ENCODE assay signal across 8 cellular contexts in the genomic region with DNA sequence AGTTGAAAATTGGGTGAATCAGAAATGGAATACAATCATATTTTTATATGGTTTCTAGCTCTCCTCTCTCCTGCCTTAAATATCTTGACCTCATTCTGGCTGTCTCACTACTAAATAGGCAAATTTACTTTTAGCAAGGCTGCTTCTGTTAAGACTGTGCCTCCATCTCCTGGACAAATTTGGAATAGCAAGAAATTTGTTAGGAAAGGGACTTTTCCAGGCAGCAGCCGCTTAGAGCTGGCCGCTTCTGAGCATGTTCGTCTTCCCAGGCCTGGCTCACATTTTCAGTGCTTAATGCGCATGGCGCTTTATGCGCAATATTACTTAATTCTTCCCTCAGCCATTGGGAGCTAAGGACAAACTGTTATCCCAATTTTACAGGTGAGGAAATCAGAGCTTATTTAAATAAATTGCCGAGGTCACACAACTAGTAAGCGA. TPM values are rescaled to one million over a fixed set of nuclear protein-coding genes. Genes with fewer than 3 reads are reported as not detected.
DNase-seq lines count a peak whose midpoint lies in the region; ATAC-seq, FAIRE-seq and TF ChIP-seq lines count a peak whose summit lies in the region.

No MANE protein-coding gene starts in this region.

- H3K4me2 ChIP-seq in GM12878 (ENCODE audit: control insufficient read depth, insufficient read depth), result peak overlapping the region; percentile 90

- RAD21 ChIA-PET in GM12878 (lab: Charles Lee; ENCODE audit: unreplicated experiment), result interaction anchor here (0.6 to 4.9 kb wide), 66 partner anchors 10 to 517 kb away, joined by 3 to 78 read pairs (median 6); partner anchors contain the start of genes MICAL3, TUBA8 and USP18

- BruUV-seq in GM12878 (replicated peaks; lab: Mats Ljungman, UMichigan), result no TSS peak

- H3K27me3 ChIP-seq in GM12878 (replicated peaks in 1 of 2; ENCODE audit: control insufficient read depth in 2 of 2, insufficient read depth in 2 of 2, low read length in 1 of 2) (no peaks in the 10 kb centered on the region), right atrium auricular region (no peaks in the 10 kb centered on the region)

- peaks cover 4% of the 10 kb centered on the region for H3K27me3 Mint-ChIP-seq in progenitor cell of endocrine pancreas

- H3K4me3 Mint-ChIP-seq in progenitor cell of endocrine pancreas (ENCODE audit: low read depth), result peak overlapping the region; percentile 66

- no peak for ATAC-seq in activated CD4-positive, CD25-positive, alpha-beta regulatory T cell treated with anti-CD3 and anti-CD28 coated beads, Interleukin-2, amount 50 U/mL, for 24 hours
- ATAC-seq in GM12878 (peak; percentile 12), HG02981 (IDR thresholded peaks at IDR 0.05; ENCODE audit: unreplicated experiment) (no peak)

- no peak overlapping the region for H3K27ac ChIP-seq in RWPE1
- H3K27ac ChIP-seq in GM12878 (ENCODE audit: control insufficient read depth, insufficient read depth), result peak overlapping the region; percentile 94
- peak overlapping the region; percentile 83 to 85 for H3K27ac ChIP-seq in right atrium auricular region

- H3K36me3 ChIP-seq in GM12878 (ENCODE audit: control insufficient read depth in 2 of 2, insufficient read depth in 2 of 2, low read length in 1 of 2) (peaks cover 0 to 8% of the 10 kb centered on the region in 2 experiments; a peak in 1 of 4 replicates), right atrium auricular region (peaks cover 14% of the 10 kb centered on the region)

- H3K9ac ChIP-seq in GM12878 (ENCODE audit: control insufficient read depth, insufficient read depth, low read length), result peak overlapping the region; percentile 99

- H3K79me2 ChIP-seq in GM12878 (ENCODE audit: control insufficient read depth, insufficient read depth, low read length), result peaks cover 43% of the 10 kb centered on the region

- no peak for FAIRE-seq in GM12878 (lab: Jason Lieb, UNC)

- peak; percentile 99 for TF ChIP-seq RAD21 in GM12878 (IDR thresholded peaks at IDR 0.05; ENCODE audit: insufficient read depth, low read depth, low read length)

- H3K9me3 Mint-ChIP-seq in progenitor cell of endocrine pancreas (ENCODE audit: low read depth), result no peaks in the 10 kb centered on the region

- 8% methylated on average over 8 of the region's 8 CpGs for WGBS in GM12878 (ENCODE audit: insufficient coverage, insufficient replicate concordance, low lambda C conversion rate, missing lambda C conversion rate)

- H2AFZ ChIP-seq in GM12878 (ENCODE audit: control insufficient read depth, low read depth, low read length), result no peak overlapping the region

- H3K9me3 ChIP-seq in GM12878 (replicated peaks; ENCODE audit: control insufficient read depth, insufficient read depth, low read length) (no peaks in the 10 kb centered on the region), right atrium auricular region (no peaks in the 10 kb centered on the region)

- peaks cover 13% of the 10 kb centered on the region for H3K4me1 Mint-ChIP-seq in progenitor cell of endocrine pancreas (ENCODE audit: low read depth)

- CTCF ChIA-PET in RWPE1 (lab: Yijun Ruan, JAX), result interaction anchor here (0.6 to 3.0 kb wide), 15 partner anchors 43 to 333 kb away, joined by 3 to 25 read pairs (median 4); no protein-coding TSS in a partner anchor
- CTCF ChIA-PET in GM12878 (lab: Yijun Ruan, JAX), result interaction anchor here (0.6 to 7.4 kb wide), 82 partner anchors 9 to 904 kb away, joined by 3 to 167 read pairs (median 5); partner anchors contain the start of genes ATP6V1E1, BCL2L13, MICAL3 and TUBA8

- DNase-seq in activated CD4-positive, CD25-positive, alpha-beta regulatory T cell treated with anti-CD3 and anti-CD28 coated beads, Interleukin-2, amount 50 U/mL, for 16 hours (ENCODE audit: low read depth, low spot score), result peak; percentile 9
- peak; percentile 83 for DNase-seq in M059J (ENCODE audit: low read depth)
- DNase-seq in RWPE1 (ENCODE audit: low spot score), result peak; percentile 58
- DNase-seq in GM12878 (ENCODE audit: low read depth, low spot score), result no peak
- peak; percentile 74 for DNase-seq in right atrium auricular region (ENCODE audit: low spot score)
- peak; percentile 39 for DNase-seq in progenitor cell of endocrine pancreas (ENCODE audit: low spot score, unreplicated experiment)

- in situ Hi-C loops in GM12878 (cut with MboI), result no loop called here

- no peak for TF ChIP-seq POLR2A in GM12878 (IDR thresholded peaks at IDR 0.05; ENCODE audit: low read depth, low read length)

- no peaks in the 10 kb centered on the region for H4K20me1 ChIP-seq in GM12878 (ENCODE audit: control insufficient read depth, insufficient read depth)

- intact Hi-C loops in GM12878 (cut with micrococcal nuclease; ENCODE audit: unreplicated experiment), result loop anchor here (1.0 to 5.0 kb wide), 5 partner anchors 75 to 519 kb away; no protein-coding TSS in a partner anchor

- POLR2A ChIA-PET in RWPE1 (lab: Yijun Ruan, JAX; ENCODE audit: low non-redundant PET) (interaction anchor here (0.6 kb wide), 1 partner anchor 242 kb away, joined by 3 read pairs; no protein-coding TSS in a partner anchor), GM12878 (lab: Charles Lee) (interaction anchor here (0.6 to 2.8 kb wide), 9 partner anchors 10 to 246 kb away, joined by 3 to 27 read pairs (median 4); partner anchors contain the start of genes MICAL3 and USP18)

- peaks cover 9% of the 10 kb centered on the region for H3K4me1 ChIP-seq in GM12878 (ENCODE audit: control insufficient read depth, insufficient read depth, low read length)
- peaks cover 0 to 33% of the 10 kb centered on the region in 2 donors for H3K4me1 ChIP-seq in right atrium auricular region

- peaks cover 11% of the 10 kb centered on the region for H3K36me3 Mint-ChIP-seq in progenitor cell of endocrine pancreas (ENCODE audit: insufficient read depth)

- peak overlapping the region; percentile 78 for H3K4me3 ChIP-seq in GM12878
- H3K4me3 ChIP-seq in right atrium auricular region, result no peak overlapping the region

- no peak for TF ChIP-seq EP300 in GM12878 (IDR thresholded peaks at IDR 0.05; ENCODE audit: borderline replicate concordance in 1 of 2, control insufficient read depth in 1 of 2, low read depth in 2 of 2, low read length in 2 of 2)

- H3K27ac Mint-ChIP-seq in progenitor cell of endocrine pancreas, result peak overlapping the region; percentile 88

- peak; percentile 81 for TF ChIP-seq CTCF in RWPE1 (conservative IDR thresholded peaks at IDR 0.05; ENCODE audit: low read depth)
- peak; percentile 72 to 97 (median 79) for TF ChIP-seq CTCF in GM12878 (IDR thresholded peaks at IDR 0.05 in 2 of 3, conservative IDR thresholded peaks at IDR 0.05 in 1 of 3; ENCODE audit: control insufficient read depth in 2 of 3, extremely low read depth in 1 of 3, insufficient read depth in 1 of 3, low read depth in 3 of 3, low read length in 3 of 3)
- TF ChIP-seq CTCF in right atrium auricular region (IDR thresholded peaks at IDR 0.05), result peak; percentile 74 to 89
- peak; percentile 88 for TF ChIP-seq CTCF in progenitor cell of endocrine pancreas (IDR thresholded peaks at IDR 0.05; ENCODE audit: unreplicated experiment)

- SMC1A ChIA-PET in GM12878 (lab: Charles Lee; ENCODE audit: uncharacterized antibody, unreplicated experiment), result interaction anchor here (0.8 to 10.0 kb wide), 66 partner anchors 8 to 520 kb away, joined by 3 to 98 read pairs (median 5); partner anchors contain the start of genes MICAL3 and USP18

RNA-seq across cellular contexts. Expression of gene PEX26, which starts 1.7 kb away (rescaled TPM):
- total RNA-seq in M059J (2014; rRNA removed; shearing (Covaris generic)), result 10.4 and 14.6 TPM in 2 replicates
- total RNA-seq in GM12878 (2013; cell fraction: nucleolus; rRNA removed), result 32.1 and 35.1 TPM in 2 replicates
- total RNA-seq in GM12878 (2014; rRNA removed) (24.1 and 25.8 TPM in 2 replicates), GM12878 (2014; rRNA removed; fragmentation: Illumina TruSeq; extraction: Trizol) (16.6 and 19.7 TPM in 2 replicates), GM12878 (2021) (50.0 and 50.8 TPM in 2 replicates), right atrium auricular region (10 to 100 TPM; 15.1 to 18.4 TPM), progenitor cell of endocrine pancreas (46.1 and 50.1 TPM in 2 replicates)
- 10.9 TPM for polyA plus RNA-seq in GM12878 (2011; ENCODE audit: low read depth)
- polyA plus RNA-seq in GM12878 (2011; rRNA removed) (21.5 and 29.1 TPM in 2 replicates), GM12878 (2014; fragmentation: Illumina TruSeq; extraction: Trizol) (15.3 and 25.2 TPM in 2 replicates), GM12878 (2014; fragmentation: Nextera tagmentation; extraction: Ambion mirVana) (1 to 10 TPM in 1 of 2 experiments, under 1 TPM in 1; 0.79 to 1.1 TPM), GM12878 (2014; rRNA removed) (35.5 and 39.9 TPM in 2 replicates), GM12878 (2016; fragmentation: Nextera tagmentation; extraction: Ambion mirVana) (1 to 10 TPM; 6.2 to 6.9 TPM)
- 45.9 and 46.4 TPM in 2 replicates for polyA plus RNA-seq in GM12878 (2011; cell fraction: cytosol; rRNA removed)
- 21.1 and 25.5 TPM in 2 replicates for polyA plus RNA-seq in GM12878 (2011; cell fraction: nucleus; rRNA removed)
- polyA plus RNA-seq in GM12878 (2012), result 20.4 and 25.0 TPM in 2 replicates
- 35.8 and 47.0 TPM in 2 replicates for polyA minus RNA-seq in GM12878 (2011; rRNA and poly(A)+ RNA removed)
- 16.1 and 18.3 TPM in 2 replicates for polyA minus RNA-seq in GM12878 (2011; cell fraction: cytosol; rRNA and poly(A)+ RNA removed)
- 8.1 and 13.5 TPM in 2 replicates for polyA minus RNA-seq in GM12878 (2011; cell fraction: nucleus; rRNA and poly(A)+ RNA removed)

RNA-seq across cellular contexts. Expression of gene TUBA8, which starts 34.5 kb away (rescaled TPM):
- 1.3 and 1.7 TPM in 2 replicates for total RNA-seq in M059J (2014; rRNA removed; shearing (Covaris generic))
- 7.2 and 8.4 TPM in 2 replicates for total RNA-seq in GM12878 (2013; cell fraction: nucleolus; rRNA removed)
- total RNA-seq in GM12878 (2014; rRNA removed), result 20.9 and 24.1 TPM in 2 replicates
- 11.9 and 14.7 TPM in 2 replicates for total RNA-seq in GM12878 (2014; rRNA removed; fragmentation: Illumina TruSeq; extraction: Trizol)
- total RNA-seq in GM12878 (2021), result 21.0 and 21.1 TPM in 2 replicates
- 7.9 TPM for polyA plus RNA-seq in GM12878 (2011; ENCODE audit: low read depth)
- 4.1 and 7.0 TPM in 2 replicates for polyA plus RNA-seq in GM12878 (2011; rRNA removed)
- 11.6 and 12.3 TPM in 2 replicates for polyA plus RNA-seq in GM12878 (2011; cell fraction: cytosol; rRNA removed)
- 6.2 and 6.5 TPM in 2 replicates for polyA plus RNA-seq in GM12878 (2011; cell fraction: nucleus; rRNA removed)
- polyA plus RNA-seq in GM12878 (2012), result 8.5 and 13.0 TPM in 2 replicates
- 13.1 and 23.7 TPM in 2 replicates for polyA plus RNA-seq in GM12878 (2014; fragmentation: Illumina TruSeq; extraction: Trizol)
- 1 to 10 TPM; 2.2 to 5.5 TPM for polyA plus RNA-seq in GM12878 (2014; fragmentation: Nextera tagmentation; extraction: Ambion mirVana)
- 25.5 and 26.0 TPM in 2 replicates for polyA plus RNA-seq in GM12878 (2014; rRNA removed)
- polyA plus RNA-seq in GM12878 (2016; fragmentation: Nextera tagmentation; extraction: Ambion mirVana), result 10 to 100 TPM; 27.3 to 30.3 TPM
- 4.2 and 7.4 TPM in 2 replicates for polyA minus RNA-seq in GM12878 (2011; rRNA and poly(A)+ RNA removed)
- 1.4 and 1.6 TPM in 2 replicates for polyA minus RNA-seq in GM12878 (2011; cell fraction: cytosol; rRNA and poly(A)+ RNA removed)
- polyA minus RNA-seq in GM12878 (2011; cell fraction: nucleus; rRNA and poly(A)+ RNA removed), result 0.48 and 1.4 TPM in 2 replicates
- 10 to 100 TPM; 67.1 to 97.3 TPM for total RNA-seq in right atrium auricular region
- 2.4 and 3.2 TPM in 2 replicates for total RNA-seq in progenitor cell of endocrine pancreas

RNA-seq across cellular contexts. Expression of gene MICAL3, which starts 51.7 kb away (rescaled TPM):
- 20.8 and 33.6 TPM in 2 replicates for total RNA-seq in M059J (2014; rRNA removed; shearing (Covaris generic))
- total RNA-seq in GM12878 (2013; cell fraction: nucleolus; rRNA removed), result 350 and 390 TPM in 2 replicates
- total RNA-seq in GM12878 (2014; rRNA removed), result 24.1 and 26.8 TPM in 2 replicates
- total RNA-seq in GM12878 (2014; rRNA removed; fragmentation: Illumina TruSeq; extraction: Trizol), result 27.0 and 30.5 TPM in 2 replicates
- 88.1 and 92.2 TPM in 2 replicates for total RNA-seq in GM12878 (2021)
- 10.0 TPM for polyA plus RNA-seq in GM12878 (2011; ENCODE audit: low read depth)
- polyA plus RNA-seq in GM12878 (2011; rRNA removed), result 12.6 and 21.2 TPM in 2 replicates
- polyA plus RNA-seq in GM12878 (2011; cell fraction: cytosol; rRNA removed), result 10.7 and 12.7 TPM in 2 replicates
- polyA plus RNA-seq in GM12878 (2011; cell fraction: nucleus; rRNA removed), result 68.4 and 143 TPM in 2 replicates
- 17.8 and 21.9 TPM in 2 replicates for polyA plus RNA-seq in GM12878 (2012)
- 44.7 and 57.4 TPM in 2 replicates for polyA plus RNA-seq in GM12878 (2014; fragmentation: Illumina TruSeq; extraction: Trizol)
- 1 to 10 TPM; 2.6 to 3.3 TPM for polyA plus RNA-seq in GM12878 (2014; fragmentation: Nextera tagmentation; extraction: Ambion mirVana)
- 30.8 and 36.1 TPM in 2 replicates for polyA plus RNA-seq in GM12878 (2014; rRNA removed)
- 10 to 100 TPM; 11.0 to 16.4 TPM for polyA plus RNA-seq in GM12878 (2016; fragmentation: Nextera tagmentation; extraction: Ambion mirVana)
- polyA minus RNA-seq in GM12878 (2011; rRNA and poly(A)+ RNA removed), result 47.1 and 52.2 TPM in 2 replicates
- 18.7 and 21.0 TPM in 2 replicates for polyA minus RNA-seq in GM12878 (2011; cell fraction: cytosol; rRNA and poly(A)+ RNA removed)
- polyA minus RNA-seq in GM12878 (2011; cell fraction: nucleus; rRNA and poly(A)+ RNA removed), result 46.8 and 73.0 TPM in 2 replicates
- total RNA-seq in right atrium auricular region, result 10 to 100 TPM; 42.5 to 45.1 TPM
- 54.8 and 59.9 TPM in 2 replicates for total RNA-seq in progenitor cell of endocrine pancreas
